ENCODE assay signal across 24 cellular contexts in the genomic region with DNA sequence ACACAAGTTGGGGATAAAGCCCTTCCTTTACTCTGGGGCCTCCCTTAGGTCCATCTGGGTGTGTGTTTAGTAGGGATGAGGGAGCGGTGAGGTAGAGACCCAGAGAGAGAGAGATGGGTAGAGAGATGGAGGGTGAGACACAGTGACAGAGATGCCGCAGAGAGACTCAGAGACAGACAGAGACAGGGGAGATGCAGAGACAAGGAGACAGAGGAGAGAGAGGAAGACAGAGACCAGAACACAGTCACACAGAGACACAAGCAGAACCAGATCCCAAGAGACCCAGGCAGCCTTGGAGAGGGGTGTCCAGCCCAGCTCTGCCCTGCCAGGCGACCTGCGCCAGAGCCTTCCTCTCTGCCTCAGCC. TPM values are rescaled to one million over a fixed set of nuclear protein-coding genes. Genes with fewer than 3 reads are reported as not detected.
DNase-seq lines count a peak whose midpoint lies in the region; ATAC-seq, FAIRE-seq and TF ChIP-seq lines count a peak whose summit lies in the region.
"Had no signal": no experiment of that assay in that cellular context is flagged by ENCODE, and none has a peak within 500 bp of the region (broad histone marks: within the 10 kb centered on the region; RNA-seq: fewer than 3 reads in every experiment).

No MANE protein-coding gene starts in this region.

- H3K56ac ChIP-seq in H1 (replicated peaks; ENCODE audit: insufficient read length, low read depth, low read length), result no peak overlapping the region

- H3K4me3 Mint-ChIP-seq in activated CD4-positive, alpha-beta T cell treated with anti-CD3 and anti-CD28 coated beads, Interleukin-2, amount 10 ng/mL, durations not matched to agents 24 days and 14 days, result peak overlapping the region; percentile 0
- H3K4me3 Mint-ChIP-seq in activated CD4-positive, alpha-beta T cell treated with anti-CD3 and anti-CD28 coated beads for 36 hours, result no peak overlapping the region
- peak overlapping the region; percentile 8 to 51 for H3K4me3 Mint-ChIP-seq in stimulated activated naive B cell treated with anti-CD40 and anti-IgM and Interleukin-4, amounts not matched to agents 10 μg/mL and 1 μg/mL and 100 μg/mL, for 72 hours

- no peak for TF ChIP-seq POLR2A in H1 (IDR thresholded peaks at IDR 0.05; ENCODE audit: control extremely low read depth in 1 of 2, low read depth in 2 of 2, low read length in 2 of 2)

- H3K9ac ChIP-seq in OCI-LY3 (ENCODE audit: low read length) (peak overlapping the region; percentile 54; the same call in 1 of the 2 replicates), H1 (replicated peaks in 1 of 4; ENCODE audit: extremely low read depth in 1 of 4, low read depth in 3 of 4, low read length in 3 of 4) (no peak overlapping the region)

- peaks cover 45% of the 10 kb centered on the region for H3K4me1 ChIP-seq in OCI-LY3 (ENCODE audit: low read length)
- peaks cover 5 to 26% (median 20%) of the 10 kb centered on the region in 4 experiments for H3K4me1 ChIP-seq in H1 (replicated peaks in 1 of 4; ENCODE audit: control insufficient read depth in 3 of 4, insufficient read depth in 4 of 4, low read length in 3 of 4)
- H3K4me1 ChIP-seq: testis had no signal

- TF ChIP-seq EP300 in H1 (IDR thresholded peaks at IDR 0.05; ENCODE audit: borderline replicate concordance in 1 of 2, low read depth in 2 of 2, low read length in 2 of 2), result no peak

- H4K8ac ChIP-seq in H1 (ENCODE audit: extremely low read depth, insufficient read depth, low read length), result no peak overlapping the region

- TF ChIP-seq RAD21 in H1 (IDR thresholded peaks at IDR 0.05 in 1 of 2, conservative IDR thresholded peaks at IDR 0.05 in 1 of 2; ENCODE audit: low read depth in 2 of 2, low read length in 2 of 2), result no peak

- peaks cover 35% of the 10 kb centered on the region for H3K4me1 Mint-ChIP-seq in activated CD4-positive, alpha-beta T cell treated with anti-CD3 and anti-CD28 coated beads, Interleukin-2, amount 10 ng/mL, durations not matched to agents 24 days and 14 days
- H3K4me1 Mint-ChIP-seq in activated CD4-positive, alpha-beta T cell treated with anti-CD3 and anti-CD28 coated beads for 36 hours, result peaks cover 42% of the 10 kb centered on the region
- peaks cover 59 to 67% of the 10 kb centered on the region in 2 donors for H3K4me1 Mint-ChIP-seq in stimulated activated naive B cell treated with anti-CD40 and anti-IgM and Interleukin-4, amounts not matched to agents 10 μg/mL and 1 μg/mL and 100 μg/mL, for 72 hours

- H3K27ac ChIP-seq in OCI-LY3 (ENCODE audit: low read length) (no peak overlapping the region), H1 (ENCODE audit: low read depth, low read length) (no peak overlapping the region)
- H3K27ac ChIP-seq: heart left ventricle, testis had no signal

- POLR2A ChIA-PET in activated CD4-positive, alpha-beta T cell treated with anti-CD3 and anti-CD28 coated beads for 36 hours (lab: Charles Lee), result no interaction called here
- POLR2A ChIA-PET in H1 (lab: Charles Lee; ENCODE audit: partially characterized antibody), result interaction anchor here (1.3 to 14.4 kb wide), 3 partner anchors 9 to 52 kb away, joined by 4 to 275 read pairs (median 4); a partner anchor contains a TSS

- H4K5ac ChIP-seq in H1 (ENCODE audit: insufficient read length, low read depth, low read length), result no peak overlapping the region

- H3K18ac ChIP-seq in H1 (ENCODE audit: extremely low read depth, low read length), result peak overlapping the region; percentile 60; the same call in 1 of the 2 replicates

- H3K79me1 ChIP-seq in H1 (ENCODE audit: low read depth, low read length), result no peaks in the 10 kb centered on the region

- peak overlapping the region; percentile 90; the same call in 1 of the 2 replicates for H2BK12ac ChIP-seq in H1 (ENCODE audit: low read depth, low read length)

- no peak overlapping the region for H2BK20ac ChIP-seq in H1 (ENCODE audit: low read length)

- TF ChIP-seq CTCF in OCI-LY3 (IDR thresholded peaks at IDR 0.05; ENCODE audit: low read depth, low read length) (no peak), H1 (IDR thresholded peaks at IDR 0.05; ENCODE audit: control extremely low read depth in 1 of 3, insufficient read depth in 1 of 3, low read depth in 1 of 3, low read length in 3 of 3) (no peak)

- H3K27me3 ChIP-seq in OCI-LY3 (ENCODE audit: low read depth, low read length) (peaks cover 45% of the 10 kb centered on the region), H1 (replicated peaks in 1 of 4; ENCODE audit: control insufficient read depth in 3 of 4, extremely low read depth in 1 of 4, insufficient read depth in 3 of 4, low read length in 3 of 4) (peaks cover 9 to 37% (median 32%) of the 10 kb centered on the region in 4 experiments)
- H3K27me3 ChIP-seq: testis had no signal

- peaks cover 40% of the 10 kb centered on the region for H3K27me3 Mint-ChIP-seq in activated CD4-positive, alpha-beta T cell treated with anti-CD3 and anti-CD28 coated beads, Interleukin-2, amount 10 ng/mL, durations not matched to agents 24 days and 14 days
- peaks cover 52% of the 10 kb centered on the region for H3K27me3 Mint-ChIP-seq in activated CD4-positive, alpha-beta T cell treated with anti-CD3 and anti-CD28 coated beads for 36 hours
- peaks cover 53 to 63% of the 10 kb centered on the region in 2 donors for H3K27me3 Mint-ChIP-seq in stimulated activated naive B cell treated with anti-CD40 and anti-IgM and Interleukin-4, amounts not matched to agents 10 μg/mL and 1 μg/mL and 100 μg/mL, for 72 hours

- H2BK15ac ChIP-seq in H1 (ENCODE audit: low read length), result peak overlapping the region; percentile 92; the same call in 1 of the 2 replicates

- FAIRE-seq in H1 (lab: Jason Lieb, UNC), result no peak
- FAIRE-seq: H54, small intestine had no signal

- peaks cover 22% of the 10 kb centered on the region for H3K23me2 ChIP-seq in H1 (ENCODE audit: low read depth, low read length)

- H3K79me2 ChIP-seq in OCI-LY3 (ENCODE audit: low read length) (no peaks in the 10 kb centered on the region), H1 (ENCODE audit: control insufficient read depth in 1 of 2, insufficient read depth in 2 of 2, low read length in 2 of 2) (no peaks in the 10 kb centered on the region)

- H3K36me3 Mint-ChIP-seq in activated CD4-positive, alpha-beta T cell treated with anti-CD3 and anti-CD28 coated beads, Interleukin-2, amount 10 ng/mL, durations not matched to agents 24 days and 14 days (ENCODE audit: low read depth), result peaks cover 3% of the 10 kb centered on the region
- no peaks in the 10 kb centered on the region for H3K36me3 Mint-ChIP-seq in activated CD4-positive, alpha-beta T cell treated with anti-CD3 and anti-CD28 coated beads for 36 hours (ENCODE audit: low read depth)
- H3K36me3 Mint-ChIP-seq in stimulated activated naive B cell treated with anti-CD40 and anti-IgM and Interleukin-4, amounts not matched to agents 10 μg/mL and 1 μg/mL and 100 μg/mL, for 72 hours, result peaks cover 5 to 10% of the 10 kb centered on the region in 2 donors

- no peak overlapping the region for H3K23ac ChIP-seq in H1 (ENCODE audit: insufficient read length)

- intact Hi-C loops in activated CD4-positive, alpha-beta T cell treated with anti-CD3 and anti-CD28 coated beads, Interleukin-2, amount 10 ng/mL, durations not matched to agents 24 days and 14 days (cut with micrococcal nuclease), result no loop called here
- intact Hi-C loops in activated CD4-positive, alpha-beta T cell treated with anti-CD3 and anti-CD28 coated beads for 36 hours (cut with DNase I, micrococcal nuclease), result no loop called here
- intact Hi-C loops in posterior vena cava (cut with DNase I), result no loop called here

- no peak overlapping the region for H4K91ac ChIP-seq in H1 (replicated peaks; ENCODE audit: insufficient read length, low read length)

- H3K27ac Mint-ChIP-seq in activated CD4-positive, alpha-beta T cell treated with anti-CD3 and anti-CD28 coated beads, Interleukin-2, amount 10 ng/mL, durations not matched to agents 24 days and 14 days, result no peak overlapping the region
- no peak overlapping the region for H3K27ac Mint-ChIP-seq in activated CD4-positive, alpha-beta T cell treated with anti-CD3 and anti-CD28 coated beads for 36 hours
- H3K27ac Mint-ChIP-seq in stimulated activated naive B cell treated with anti-CD40 and anti-IgM and Interleukin-4, amounts not matched to agents 10 μg/mL and 1 μg/mL and 100 μg/mL, for 72 hours, result peak overlapping the region; percentile 2
- H3K27ac Mint-ChIP-seq: nephron progenitor cell had no signal

- H2AK5ac ChIP-seq in H1 (ENCODE audit: low read depth, low read length), result 0 out of 2 replicates have a peak overlapping the region, but pooled peaks have one; percentile 75

- H3K4ac ChIP-seq in H1 (replicated peaks; ENCODE audit: insufficient read length, low read depth, low read length), result peak overlapping the region; percentile 80

- DNase-seq in activated CD4-positive, alpha-beta T cell treated with anti-CD3 and anti-CD28 coated beads, Interleukin-2, amount 10 ng/mL, durations not matched to agents 24 days and 14 days, result no peak
- no peak for DNase-seq in activated CD4-positive, alpha-beta T cell treated with anti-CD3 and anti-CD28 coated beads for 36 hours
- DNase-seq in H1 (ENCODE audit: low read depth in 1 of 2, low spot score in 2 of 2) (no peak), germinal center (ENCODE audit: low spot score) (no peak), posterior vena cava (ENCODE audit: low spot score) (no peak)
- no peak for DNase-seq in stimulated activated naive B cell treated with anti-CD40 and anti-IgM and Interleukin-4, amounts not matched to agents 10 μg/mL and 1 μg/mL and 100 μg/mL, for 72 hours
- DNase-seq: activated CD4-positive, alpha-beta T cell treated with anti-CD3 and anti-CD28 coated beads, Interleukin-2, amount 50 U/mL, for 1 hour; anterior cingulate cortex; islet precursor cell; MV-4-11; NCI-H2029 treated with DMSO at 0.1 percent for 48 hours; NCI-H524; SIG-M5; stimulated activated CD4-positive, alpha-beta T cell treated with anti-CD3 and anti-CD28 coated beads, Interleukin-4, amount 100 ng/mL, for 24 hours; testis had no signal

- CTCF ChIA-PET in activated CD4-positive, alpha-beta T cell treated with anti-CD3 and anti-CD28 coated beads for 36 hours (lab: Charles Lee), result no interaction called here
- CTCF ChIA-PET in H1 (lab: Charles Lee; ENCODE audit: partially characterized antibody), result interaction anchor here (1.1 kb wide), 1 partner anchor 9 kb away, joined by 3 read pairs; no protein-coding TSS in a partner anchor

- peak overlapping the region; percentile 60; the same call in 1 of the 2 replicates for H2AFZ ChIP-seq in OCI-LY3 (ENCODE audit: low read depth, low read length)
- no peak overlapping the region for H2AFZ ChIP-seq in H1 (ENCODE audit: low read length)

- H3K9me3 Mint-ChIP-seq in activated CD4-positive, alpha-beta T cell treated with anti-CD3 and anti-CD28 coated beads, Interleukin-2, amount 10 ng/mL, durations not matched to agents 24 days and 14 days, result peaks cover 3% of the 10 kb centered on the region
- H3K9me3 Mint-ChIP-seq in activated CD4-positive, alpha-beta T cell treated with anti-CD3 and anti-CD28 coated beads for 36 hours (ENCODE audit: low read depth), result no peaks in the 10 kb centered on the region
- H3K9me3 Mint-ChIP-seq in stimulated activated naive B cell treated with anti-CD40 and anti-IgM and Interleukin-4, amounts not matched to agents 10 μg/mL and 1 μg/mL and 100 μg/mL, for 72 hours, result peaks cover 2% of the 10 kb centered on the region in 2 donors

- 80% methylated on average over 4 of the region's 4 CpGs; no CpG with 5 or more reads in 1 of the 2 experiments for WGBS in H1 (ENCODE audit: extremely low coverage in 1 of 2, insufficient coverage in 1 of 2, insufficient read length in 1 of 2, insufficient replicate concordance in 2 of 2, low coverage in 1 of 2, low lambda C conversion rate in 2 of 2, missing lambda C conversion rate in 1 of 2), 2 experiments

- H2BK5ac ChIP-seq in H1 (ENCODE audit: low read depth, low read length), result no peak overlapping the region

- H3K36me3 ChIP-seq in OCI-LY3 (replicated peaks; ENCODE audit: low read depth, low read length) (no peaks in the 10 kb centered on the region), H1 (ENCODE audit: control insufficient read depth in 2 of 4, insufficient read depth in 4 of 4, low read length in 3 of 4) (no peaks in the 10 kb centered on the region)
- H3K36me3 ChIP-seq: heart left ventricle had no signal

- H3K4me2 ChIP-seq in OCI-LY3 (ENCODE audit: low read length), result peak overlapping the region; percentile 94
- peak overlapping the region; percentile 76 to 94 for H3K4me2 ChIP-seq in H1 (ENCODE audit: insufficient read depth in 1 of 2, low read depth in 2 of 2, low read length in 2 of 2)

- H3K4me3 ChIP-seq in OCI-LY3 (ENCODE audit: low read length) (peak overlapping the region; percentile 79), H1 (ENCODE audit: extremely low read depth in 1 of 4, insufficient read depth in 2 of 4, low read depth in 3 of 4, low read length in 4 of 4) (peak overlapping the region in 2 of 4 experiments; percentile 13 to 52; a peak in 2 of 8 replicates)
- H3K4me3 ChIP-seq: testis had no signal

- no peak overlapping the region for H2BK120ac ChIP-seq in H1 (replicated peaks; ENCODE audit: low read depth, low read length)

- ATAC-seq in activated CD4-positive, alpha-beta T cell treated with anti-CD3 and anti-CD28 coated beads for 36 hours, result no peak
- no peak for ATAC-seq in stimulated activated naive B cell treated with anti-CD40 and anti-IgM and Interleukin-4, amounts not matched to agents 10 μg/mL and 1 μg/mL and 100 μg/mL, for 72 hours (replicated peaks)
- ATAC-seq in HG03521 (IDR thresholded peaks at IDR 0.05; ENCODE audit: unreplicated experiment), result no peak

- no peaks in the 10 kb centered on the region for H4K20me1 ChIP-seq in OCI-LY3 (ENCODE audit: insufficient read depth, low read length)
- peaks cover 0 to 2% of the 10 kb centered on the region in 2 experiments for H4K20me1 ChIP-seq in H1 (replicated peaks in 1 of 2; ENCODE audit: control insufficient read depth in 1 of 2, insufficient read depth in 2 of 2, low read length in 2 of 2)

- H3K14ac ChIP-seq in H1 (ENCODE audit: insufficient read length), result no peak overlapping the region

- H3K9me3 ChIP-seq in OCI-LY3 (ENCODE audit: insufficient read depth, low read length) (no peaks in the 10 kb centered on the region), H1 (ENCODE audit: insufficient read depth in 2 of 2, low read depth in 1 of 2, low read length in 1 of 2) (no peaks in the 10 kb centered on the region)
- H3K9me3 ChIP-seq: heart left ventricle, testis had no signal

RNA-seq across cellular contexts. Expression of a gene that starts 2.4 kb away (rescaled TPM):
- total RNA-seq in activated CD4-positive, alpha-beta T cell treated with anti-CD3 and anti-CD28 coated beads, Interleukin-2, amount 10 ng/mL, durations not matched to agents 24 days and 14 days, result 3.0 TPM in 2 replicates
- 1 to 10 TPM; 2.4 to 2.6 TPM for total RNA-seq in activated CD4-positive, alpha-beta T cell treated with anti-CD3 and anti-CD28 coated beads for 36 hours
- 3.4 and 4.8 TPM in 2 replicates for total RNA-seq in H1 (2021; fragmentation: NEBNext Ultra II Directional; extraction: Animal tissue kit (Norgen Biotek cat#: 25700))
- 4.0 and 5.8 TPM in 2 replicates for polyA plus RNA-seq in H1 (2011; rRNA removed)
- 4.8 TPM for polyA plus RNA-seq in H1 (2011; cell fraction: cytosol; rRNA removed)
- 7.1 TPM for polyA plus RNA-seq in H1 (2011; cell fraction: nucleus; rRNA removed)
- polyA plus RNA-seq in H1 (2012, experiment 1 of 2), result 5.2 to 6.7 TPM (median 5.7 TPM) in 4 replicates
- polyA plus RNA-seq in H1 (2012, experiment 2 of 2), result 4.1 TPM
- 6.2 TPM for polyA plus RNA-seq in H1 (2013, experiment 1 of 2)
- polyA plus RNA-seq in H1 (2013, experiment 2 of 2), result 5.8 TPM
- 0.63 and 1.4 TPM in 2 replicates for polyA minus RNA-seq in H1 (2011; rRNA and poly(A)+ RNA removed)
- polyA minus RNA-seq in H1 (2011; cell fraction: cytosol; rRNA and poly(A)+ RNA removed), result 1.3 TPM
- polyA minus RNA-seq in H1 (2011; cell fraction: nucleus; rRNA and poly(A)+ RNA removed), result 2.9 TPM
- total RNA-seq in posterior vena cava, result under 1 TPM in 1 of 2 donors, not detected in 1; 0.67 TPM
- total RNA-seq: A172, fibroblast of lung, pulmonary artery endothelial cell had no signal
- polyA plus RNA-seq: fibroblast of lung had no signal

RNA-seq across cellular contexts. Expression of a gene that starts 12.1 kb away (rescaled TPM):
- not detected in 2 replicates for total RNA-seq in activated CD4-positive, alpha-beta T cell treated with anti-CD3 and anti-CD28 coated beads, Interleukin-2, amount 10 ng/mL, durations not matched to agents 24 days and 14 days
- not detected for total RNA-seq in activated CD4-positive, alpha-beta T cell treated with anti-CD3 and anti-CD28 coated beads for 36 hours
- total RNA-seq in H1 (2021; fragmentation: NEBNext Ultra II Directional; extraction: Animal tissue kit (Norgen Biotek cat#: 25700)), result not detected in 2 replicates
- polyA plus RNA-seq in H1 (2011; rRNA removed), result not detected in 2 replicates
- polyA plus RNA-seq in H1 (2011; cell fraction: cytosol; rRNA removed), result 0.06 TPM
- polyA plus RNA-seq in H1 (2011; cell fraction: nucleus; rRNA removed), result 0.20 TPM
- polyA plus RNA-seq in H1 (2012, experiment 1 of 2), result not detected in 4 replicates
- not detected for polyA plus RNA-seq in H1 (2012, experiment 2 of 2)
- 0.04 TPM for polyA plus RNA-seq in H1 (2013, experiment 1 of 2)
- not detected for polyA plus RNA-seq in H1 (2013, experiment 2 of 2)
- not detected in 2 replicates for polyA minus RNA-seq in H1 (2011; rRNA and poly(A)+ RNA removed)
- polyA minus RNA-seq in H1 (2011; cell fraction: cytosol; rRNA and poly(A)+ RNA removed), result not detected
- not detected for polyA minus RNA-seq in H1 (2011; cell fraction: nucleus; rRNA and poly(A)+ RNA removed)
- not detected for total RNA-seq in posterior vena cava
- total RNA-seq: A172, fibroblast of lung, heart left ventricle, pulmonary artery endothelial cell had no signal
- polyA plus RNA-seq: fibroblast of lung, heart left ventricle, small intestine had no signal

RNA-seq across cellular contexts. Expression of a gene that starts 31.0 kb away (rescaled TPM):
- total RNA-seq in activated CD4-positive, alpha-beta T cell treated with anti-CD3 and anti-CD28 coated beads, Interleukin-2, amount 10 ng/mL, durations not matched to agents 24 days and 14 days, result not detected in 2 replicates
- not detected for total RNA-seq in activated CD4-positive, alpha-beta T cell treated with anti-CD3 and anti-CD28 coated beads for 36 hours
- not detected in 2 replicates for total RNA-seq in H1 (2021; fragmentation: NEBNext Ultra II Directional; extraction: Animal tissue kit (Norgen Biotek cat#: 25700))
- not detected in 2 replicates for polyA plus RNA-seq in H1 (2011; rRNA removed)
- not detected for polyA plus RNA-seq in H1 (2011; cell fraction: cytosol; rRNA removed)
- not detected for polyA plus RNA-seq in H1 (2011; cell fraction: nucleus; rRNA removed)
- not detected in 4 replicates for polyA plus RNA-seq in H1 (2012, experiment 1 of 2)
- polyA plus RNA-seq in H1 (2012, experiment 2 of 2), result not detected
- not detected for polyA plus RNA-seq in H1 (2013, experiment 1 of 2)
- not detected for polyA plus RNA-seq in H1 (2013, experiment 2 of 2)
- not detected in 2 replicates for polyA minus RNA-seq in H1 (2011; rRNA and poly(A)+ RNA removed)
- not detected for polyA minus RNA-seq in H1 (2011; cell fraction: cytosol; rRNA and poly(A)+ RNA removed)
- polyA minus RNA-seq in H1 (2011; cell fraction: nucleus; rRNA and poly(A)+ RNA removed), result not detected
- total RNA-seq in posterior vena cava, result not detected
- total RNA-seq: A172, fibroblast of lung, heart left ventricle, pulmonary artery endothelial cell had no signal
- polyA plus RNA-seq: fibroblast of lung, heart left ventricle, small intestine had no signal

RNA-seq across cellular contexts. Expression of a gene that starts 33.5 kb away (rescaled TPM):
- not detected in 2 replicates for total RNA-seq in activated CD4-positive, alpha-beta T cell treated with anti-CD3 and anti-CD28 coated beads, Interleukin-2, amount 10 ng/mL, durations not matched to agents 24 days and 14 days
- not detected for total RNA-seq in activated CD4-positive, alpha-beta T cell treated with anti-CD3 and anti-CD28 coated beads for 36 hours
- not detected in 2 replicates for total RNA-seq in H1 (2021; fragmentation: NEBNext Ultra II Directional; extraction: Animal tissue kit (Norgen Biotek cat#: 25700))
- polyA plus RNA-seq in H1 (2011; rRNA removed), result 0.08 and 0.25 TPM in 2 replicates
- 0.13 TPM for polyA plus RNA-seq in H1 (2011; cell fraction: cytosol; rRNA removed)
- polyA plus RNA-seq in H1 (2011; cell fraction: nucleus; rRNA removed), result 0.86 TPM
- polyA plus RNA-seq in H1 (2012, experiment 1 of 2), result 0.15 TPM in 1 of 4 replicates, not detected in the others
- not detected for polyA plus RNA-seq in H1 (2012, experiment 2 of 2)
- polyA plus RNA-seq in H1 (2013, experiment 1 of 2), result 0.04 TPM
- 0.06 TPM for polyA plus RNA-seq in H1 (2013, experiment 2 of 2)
- polyA minus RNA-seq in H1 (2011; rRNA and poly(A)+ RNA removed), result 0.61 and 0.69 TPM in 2 replicates
- not detected for polyA minus RNA-seq in H1 (2011; cell fraction: cytosol; rRNA and poly(A)+ RNA removed)
- not detected for polyA minus RNA-seq in H1 (2011; cell fraction: nucleus; rRNA and poly(A)+ RNA removed)
- total RNA-seq in posterior vena cava, result not detected
- total RNA-seq: A172, fibroblast of lung, heart left ventricle, pulmonary artery endothelial cell had no signal
- polyA plus RNA-seq: fibroblast of lung, heart left ventricle had no signal

RNA-seq across cellular contexts. Expression of a gene that starts 51.0 kb away (rescaled TPM):
- not detected in 2 replicates for total RNA-seq in activated CD4-positive, alpha-beta T cell treated with anti-CD3 and anti-CD28 coated beads, Interleukin-2, amount 10 ng/mL, durations not matched to agents 24 days and 14 days
- total RNA-seq in activated CD4-positive, alpha-beta T cell treated with anti-CD3 and anti-CD28 coated beads for 36 hours, result not detected
- not detected in 2 replicates for total RNA-seq in H1 (2021; fragmentation: NEBNext Ultra II Directional; extraction: Animal tissue kit (Norgen Biotek cat#: 25700))
- not detected in 2 replicates for polyA plus RNA-seq in H1 (2011; rRNA removed)
- not detected for polyA plus RNA-seq in H1 (2011; cell fraction: cytosol; rRNA removed)
- not detected for polyA plus RNA-seq in H1 (2011; cell fraction: nucleus; rRNA removed)
- not detected in 4 replicates for polyA plus RNA-seq in H1 (2012, experiment 1 of 2)
- polyA plus RNA-seq in H1 (2012, experiment 2 of 2), result not detected
- polyA plus RNA-seq in H1 (2013, experiment 1 of 2), result not detected
- polyA plus RNA-seq in H1 (2013, experiment 2 of 2), result not detected
- not detected in 2 replicates for polyA minus RNA-seq in H1 (2011; rRNA and poly(A)+ RNA removed)
- not detected for polyA minus RNA-seq in H1 (2011; cell fraction: cytosol; rRNA and poly(A)+ RNA removed)
- not detected for polyA minus RNA-seq in H1 (2011; cell fraction: nucleus; rRNA and poly(A)+ RNA removed)
- not detected for total RNA-seq in posterior vena cava
- total RNA-seq: A172, fibroblast of lung, heart left ventricle, pulmonary artery endothelial cell, testis had no signal
- polyA plus RNA-seq: fibroblast of lung, heart left ventricle, small intestine had no signal
